In the genomic region with DNA sequence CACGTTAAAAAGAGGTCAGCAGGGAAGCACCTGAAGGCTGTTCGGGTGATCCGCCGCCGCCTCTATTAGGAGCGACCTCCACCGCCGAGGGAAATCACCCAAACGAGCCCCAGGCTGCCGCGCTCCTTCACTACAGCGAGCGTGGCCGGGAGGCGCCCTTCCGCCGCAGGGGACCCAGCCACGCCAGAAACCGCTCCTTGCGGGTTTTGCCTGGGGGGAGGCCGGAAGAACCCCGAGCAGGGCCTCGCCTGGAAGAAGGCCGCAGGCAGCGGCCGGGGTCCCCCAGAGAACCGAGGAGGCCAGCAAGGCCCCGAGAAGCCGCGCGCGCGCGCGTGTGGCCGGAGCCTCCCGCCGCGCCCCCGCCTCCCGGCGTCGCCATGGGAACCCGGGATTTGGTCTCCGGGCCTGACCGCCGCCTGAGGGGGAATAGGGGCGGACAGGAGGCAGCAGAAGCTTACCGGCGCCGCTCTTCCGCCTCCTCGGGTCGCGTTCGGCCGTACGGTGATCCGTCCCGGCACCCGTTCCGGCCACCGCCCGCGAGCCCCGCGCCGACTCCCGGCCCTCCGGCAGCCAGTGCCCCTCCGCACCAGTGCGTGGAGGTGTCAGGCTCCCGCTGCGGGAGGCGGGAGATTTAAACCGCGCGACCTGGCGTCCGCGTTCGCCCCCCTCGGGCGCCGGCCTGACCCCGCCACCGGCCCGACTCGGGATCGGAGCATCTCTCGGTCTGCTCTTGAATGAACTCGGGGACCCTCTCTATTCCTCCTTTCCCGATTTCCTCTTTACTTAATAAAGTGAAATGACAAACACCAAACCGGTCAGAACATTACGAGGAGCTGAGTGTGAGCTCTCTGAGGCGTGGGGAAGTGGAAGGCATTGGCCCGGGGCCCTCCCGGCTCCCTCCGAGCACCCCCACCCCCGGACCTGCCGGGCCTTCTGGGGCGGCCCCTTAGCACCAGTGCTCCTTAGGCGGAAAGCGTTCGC, we compare ENCODE assay signal across 8 cellular contexts. TPM values are rescaled to one million over a fixed set of nuclear protein-coding genes. Genes with fewer than 3 reads are reported as not detected.
DNase-seq lines count a peak whose midpoint lies in the region; ATAC-seq, FAIRE-seq and TF ChIP-seq lines count a peak whose summit lies in the region.

A gene (minus strand): TSS at position 606 of the 981 bp plus-strand sequence. CDS start 42,757 bp downstream, outside the sequence.

- H3K27me3 Mint-ChIP-seq in activated T-helper 17 cell treated with anti-CD3 and anti-CD28 coated beads, Interleukin-2, amount 50 U/mL, for 72 hours: no peaks in the 10 kb centered on the region
- no peaks in the 10 kb centered on the region for H3K27me3 Mint-ChIP-seq in natural killer cell treated with Interleukin-12 subunit alpha and Interleukin-12 subunit beta and Interleukin-15 and Interleukin-18, amount 100 ng/mL, for 72 hours

- H3K9me3 Mint-ChIP-seq in activated T-helper 17 cell treated with anti-CD3 and anti-CD28 coated beads, Interleukin-2, amount 50 U/mL, for 72 hours: no peaks in the 10 kb centered on the region
- no peaks in the 10 kb centered on the region for H3K9me3 Mint-ChIP-seq in natural killer cell treated with Interleukin-12 subunit alpha and Interleukin-12 subunit beta and Interleukin-15 and Interleukin-18, amount 100 ng/mL, for 72 hours

- DNase-seq in DMS153 treated with DMSO at 0.1 percent for 48 hours (lab: John Stamatoyannopoulos, UW; ENCODE audit: unreplicated experiment) (peak; percentile 76), RCC 7860 (ENCODE audit: low spot score) (peak; percentile 21), fibroblast of mammary gland (ENCODE audit: low read depth) (peak; percentile 40)
- peak; percentile 83 for DNase-seq in natural killer cell treated with Interleukin-12 subunit alpha and Interleukin-12 subunit beta and Interleukin-15 and Interleukin-18, amount 100 ng/mL, for 72 hours (ENCODE audit: low spot score)

- peak within 1 kb of the TSS; percentile 73 for H3K27ac Mint-ChIP-seq in activated T-helper 17 cell treated with anti-CD3 and anti-CD28 coated beads, Interleukin-2, amount 50 U/mL, for 72 hours
- peak within 1 kb of the TSS; percentile 62 to 65 for H3K27ac Mint-ChIP-seq in natural killer cell treated with Interleukin-12 subunit alpha and Interleukin-12 subunit beta and Interleukin-15 and Interleukin-18, amount 100 ng/mL, for 72 hours

- H3K27me3 ChIP-seq in HUES6 (ENCODE audit: control insufficient read depth, insufficient read depth, low read length) (no peaks in the 10 kb centered on the region), stomach smooth muscle (ENCODE audit: control insufficient read depth in 1 of 2, insufficient read depth in 2 of 2, low read length in 2 of 2) (no peaks in the 10 kb centered on the region)

- H3K4me3 ChIP-seq in HUES6 (ENCODE audit: low read depth, low read length) (peak within 1 kb of the TSS; percentile 86), fibroblast of mammary gland (ENCODE audit: control insufficient read depth, low read depth, low read length) (peak within 1 kb of the TSS; percentile 87), stomach smooth muscle (ENCODE audit: low read length in 2 of 2) (peak within 1 kb of the TSS; percentile 83 to 88)

- peak; percentile 67 for ATAC-seq in GM21423 (IDR thresholded peaks at IDR 0.05; ENCODE audit: unreplicated experiment)
- peak; percentile 83 for ATAC-seq in activated T-helper 17 cell treated with anti-CD3 and anti-CD28 coated beads, Interleukin-2, amount 50 U/mL, for 72 hours (replicated peaks)
- ATAC-seq in natural killer cell treated with Interleukin-12 subunit alpha and Interleukin-12 subunit beta and Interleukin-15 and Interleukin-18, amount 100 ng/mL, for 72 hours: peak; percentile 88 to 91

- no peaks in the 10 kb centered on the region for H3K36me3 Mint-ChIP-seq in activated T-helper 17 cell treated with anti-CD3 and anti-CD28 coated beads, Interleukin-2, amount 50 U/mL, for 72 hours (ENCODE audit: low read depth)
- H3K36me3 Mint-ChIP-seq in natural killer cell treated with Interleukin-12 subunit alpha and Interleukin-12 subunit beta and Interleukin-15 and Interleukin-18, amount 100 ng/mL, for 72 hours: no peaks in the 10 kb centered on the region

- FAIRE-seq in RCC 7860 (lab: Jason Lieb, UNC): no peak

- H3K4me1 ChIP-seq in HUES6 (ENCODE audit: control insufficient read depth, insufficient read depth, low read length) (no peaks in the 10 kb centered on the region), stomach smooth muscle (ENCODE audit: control insufficient read depth, insufficient read depth, low read length) (no peaks in the 10 kb centered on the region)

- H3K4me3 Mint-ChIP-seq in activated T-helper 17 cell treated with anti-CD3 and anti-CD28 coated beads, Interleukin-2, amount 50 U/mL, for 72 hours: peak within 1 kb of the TSS; percentile 93
- peak within 1 kb of the TSS; percentile 89 for H3K4me3 Mint-ChIP-seq in natural killer cell treated with Interleukin-12 subunit alpha and Interleukin-12 subunit beta and Interleukin-15 and Interleukin-18, amount 100 ng/mL, for 72 hours

- peaks cover 7% of the 10 kb centered on the region for H3K4me1 Mint-ChIP-seq in activated T-helper 17 cell treated with anti-CD3 and anti-CD28 coated beads, Interleukin-2, amount 50 U/mL, for 72 hours
- H3K4me1 Mint-ChIP-seq in natural killer cell treated with Interleukin-12 subunit alpha and Interleukin-12 subunit beta and Interleukin-15 and Interleukin-18, amount 100 ng/mL, for 72 hours (ENCODE audit: low read depth in 2 of 2): peaks cover 7 to 10% of the 10 kb centered on the region in 2 donors

- H3K9me3 ChIP-seq in HUES6 (ENCODE audit: control insufficient read depth, insufficient read depth, low read depth, low read length) (no peaks in the 10 kb centered on the region), stomach smooth muscle (ENCODE audit: control insufficient read depth in 2 of 2, low read length in 2 of 2) (no peaks in the 10 kb centered on the region)

- TF ChIP-seq CTCF in fibroblast of mammary gland (conservative IDR thresholded peaks at IDR 0.05; ENCODE audit: control insufficient read depth, insufficient read depth, low read depth, low read length): no peak

- H3K27ac ChIP-seq in HUES6 (ENCODE audit: low read depth, low read length): no peak within 1 kb of the TSS
- H3K27ac ChIP-seq in stomach smooth muscle (ENCODE audit: low read length): peak within 1 kb of the TSS; percentile 69

- H3K9ac ChIP-seq in HUES6 (ENCODE audit: low read length) (peak within 1 kb of the TSS; percentile 67), stomach smooth muscle (ENCODE audit: low read length in 2 of 2) (peak within 1 kb of the TSS; percentile 72 to 76)

- H3K36me3 ChIP-seq in HUES6 (ENCODE audit: control insufficient read depth, insufficient read depth, low read length) (no peaks in the 10 kb centered on the region), stomach smooth muscle (ENCODE audit: control insufficient read depth in 2 of 2, insufficient read depth in 2 of 2, low read length in 2 of 2) (no peaks in the 10 kb centered on the region)

RNA-seq across cellular contexts. Expression of the gene that starts here (rescaled TPM):
- 1 to 10 TPM; 2.0 to 3.2 TPM for total RNA-seq in activated T-helper 17 cell treated with anti-CD3 and anti-CD28 coated beads, Interleukin-2, amount 50 U/mL, for 72 hours
- total RNA-seq in natural killer cell treated with Interleukin-12 subunit alpha and Interleukin-12 subunit beta and Interleukin-15 and Interleukin-18, amount 100 ng/mL, for 72 hours: 1 to 10 TPM; 5.2 to 9.7 TPM

Comparison
In these comparisons a context has a peak if more than half of its experiments do, and no peak if none do; other contexts are left out.
1. DNase-seq: peak in every context shown above with its lines; median percentile 83 in natural killer cell treated with Interleukin-12 subunit alpha and Interleukin-12 subunit beta and Interleukin-15 and Interleukin-18, amount 100 ng/mL, for 72 hours; 76 in DMS153 treated with DMSO at 0.1 percent for 48 hours; 40 in fibroblast of mammary gland; 21 in RCC 7860.